ENCODE assay signal across 8 cellular contexts in genomic region chr6:109382576-109383437, GRCh38. TPM values are rescaled to one million over a fixed set of nuclear protein-coding genes. Genes with fewer than 3 reads are reported as not detected.
DNase-seq lines count a peak whose midpoint lies in the region; ATAC-seq and TF ChIP-seq lines count a peak whose summit lies in the region.

No MANE protein-coding gene starts in this region.

- peak; percentile 57 for ATAC-seq in GM21576 (IDR thresholded peaks at IDR 0.05; ENCODE audit: unreplicated experiment)
- ATAC-seq in mucosa of descending colon: peak; percentile 85

- H3K4me3 Mint-ChIP-seq in IgD-negative memory B cell: peak overlapping the region; percentile 94 to 99 (median 98)

- peak overlapping the region; percentile 99 to 100 (median 100) for H3K27ac Mint-ChIP-seq in IgD-negative memory B cell

- H3K4me1 Mint-ChIP-seq in IgD-negative memory B cell: peaks cover 26 to 37% (median 28%) of the 10 kb centered on the region in 3 donors

- no peaks in the 10 kb centered on the region for H3K27me3 Mint-ChIP-seq in IgD-negative memory B cell

- H3K4me3 ChIP-seq in OCI-LY7 (ENCODE audit: low read depth, low read length, poor library complexity, severe bottlenecking) (peak overlapping the region; percentile 91), epithelial cell of proximal tubule (ENCODE audit: low read depth, low read length) (peak overlapping the region; percentile 74), mucosa of descending colon (peak overlapping the region; percentile 98)

- intact Hi-C loops in OCI-LY7 (cut with micrococcal nuclease; ENCODE audit: unreplicated experiment): loop anchor here (1.0 to 5.0 kb wide), 8 partner anchors 57 to 841 kb away; partner anchors contain the start of genes AK9, CEP57L1, FIG4 and MICAL1
- intact Hi-C loops in mucosa of descending colon (cut with DNase I, micrococcal nuclease): loop anchor here (2.0 to 10.0 kb wide), 2 partner anchors 194 to 198 kb away; no protein-coding TSS in a partner anchor

- H3K36me3 Mint-ChIP-seq in IgD-negative memory B cell: no peaks in the 10 kb centered on the region

- H3K79me2 ChIP-seq in OCI-LY7 (ENCODE audit: insufficient read depth, low read depth, low read length): peaks cover 43% of the 10 kb centered on the region

- H3K9me2 ChIP-seq in OCI-LY7 (ENCODE audit: insufficient read depth, low read length): no peaks in the 10 kb centered on the region

- TF ChIP-seq CTCF in OCI-LY7 (conservative IDR thresholded peaks at IDR 0.05; ENCODE audit: low read length): peak; percentile 90
- TF ChIP-seq CTCF in epithelial cell of proximal tubule (conservative IDR thresholded peaks at IDR 0.05; ENCODE audit: low read depth, low read length): peak; percentile 64
- no peak for TF ChIP-seq CTCF in mucosa of descending colon (IDR thresholded peaks at IDR 0.05)

- H3K9me3 ChIP-seq in OCI-LY7 (ENCODE audit: low read length) (no peaks in the 10 kb centered on the region), mucosa of descending colon (no peaks in the 10 kb centered on the region)

- peaks cover 28% of the 10 kb centered on the region for H3K4me1 ChIP-seq in OCI-LY7 (ENCODE audit: insufficient read depth, low read length, poor library complexity, severe bottlenecking)
- peaks cover 19% of the 10 kb centered on the region for H3K4me1 ChIP-seq in mucosa of descending colon (ENCODE audit: low read depth)

- H3K4me2 ChIP-seq in OCI-LY7 (ENCODE audit: low read length): peak overlapping the region; percentile 67

- peaks cover 19% of the 10 kb centered on the region for H4K20me1 ChIP-seq in OCI-LY7 (ENCODE audit: insufficient read depth, low read length)

- peaks cover 0 to 2% (median 0%) of the 10 kb centered on the region in 3 donors for H3K9me3 Mint-ChIP-seq in IgD-negative memory B cell

- CTCF ChIA-PET in OCI-LY7 (lab: Charles Lee; ENCODE audit: unreplicated experiment): interaction anchor here (0.7 to 1.8 kb wide), 3 partner anchors 12 to 195 kb away, joined by 3 to 10 read pairs (median 3); partner anchors contain the start of gene MICAL1

- POLR2A ChIA-PET in OCI-LY7 (lab: Charles Lee): interaction anchor here (0.7 to 2.7 kb wide), 13 partner anchors 15 to 303 kb away, joined by 3 to 11 read pairs (median 3); partner anchors contain the start of genes MICAL1 and SMPD2

- peak overlapping the region; percentile 85 for H3K27ac ChIP-seq in OCI-LY7 (ENCODE audit: low read depth, low read length, poor library complexity, severe bottlenecking)

- BruUV-seq in OCI-LY7 (replicated peaks; lab: Mats Ljungman, UMichigan): TSS peak; percentile 96

- DNase-seq in DMS153 (lab: John Stamatoyannopoulos, UW) (peak; percentile 93), OCI-LY7 (ENCODE audit: low spot score) (peak; percentile 97), activated T-cell treated with anti-CD3 and anti-CD28 coated beads for 48 hours (ENCODE audit: low read depth) (peak; percentile 86), epithelial cell of proximal tubule (ENCODE audit: low read depth) (peak; percentile 83), mucosa of descending colon (peak; percentile 94 to 97 (median 95))
- DNase-seq in stimulated activated CD8-positive, alpha-beta memory T cell treated with anti-CD3 and anti-CD28 coated beads, Interleukin-4, amount 100 ng/mL, for 24 hours (ENCODE audit: low read depth): peak; percentile 85

- H2AFZ ChIP-seq in OCI-LY7 (ENCODE audit: low read length): peak overlapping the region; percentile 85

- H3K36me3 ChIP-seq in OCI-LY7 (ENCODE audit: insufficient read depth, low read length) (peaks cover 28% of the 10 kb centered on the region), mucosa of descending colon (ENCODE audit: low read depth) (no peaks in the 10 kb centered on the region)

RNA-seq across cellular contexts. Expression of gene CD164, which starts 0.5 kb away (rescaled TPM):
- 215 TPM for polyA plus RNA-seq in IgD-negative memory B cell
- total RNA-seq in OCI-LY7 (2014; rRNA removed; shearing (Covaris generic)): 36.9 and 48.7 TPM in 2 replicates
- total RNA-seq in OCI-LY7 (2022) (107 and 115 TPM in 2 replicates), epithelial cell of proximal tubule (104 and 110 TPM in 2 replicates), mucosa of descending colon (100 to 1,000 TPM; 337 to 845 (median 513) TPM)

RNA-seq across cellular contexts. Expression of gene PPIL6, which starts 57.6 kb away (rescaled TPM):
- 1.1 TPM for polyA plus RNA-seq in IgD-negative memory B cell
- 0.15 and 1.6 TPM in 2 replicates for total RNA-seq in OCI-LY7 (2014; rRNA removed; shearing (Covaris generic))
- total RNA-seq in OCI-LY7 (2022) (1.3 and 1.7 TPM in 2 replicates), epithelial cell of proximal tubule (0.80 and 2.5 TPM in 2 replicates), mucosa of descending colon (1 to 10 TPM in 2 of 3 donors, under 1 TPM in 1; 0.67 to 5.5 (median 2.9) TPM)

RNA-seq across cellular contexts. Expression of gene SMPD2, which starts 57.7 kb away (rescaled TPM):
- polyA plus RNA-seq in IgD-negative memory B cell: 22.0 TPM
- 18.4 and 24.4 TPM in 2 replicates for total RNA-seq in OCI-LY7 (2014; rRNA removed; shearing (Covaris generic))
- total RNA-seq in OCI-LY7 (2022) (14.3 and 15.9 TPM in 2 replicates), epithelial cell of proximal tubule (9.1 and 9.6 TPM in 2 replicates), mucosa of descending colon (10 to 100 TPM; 13.4 to 24.8 (median 22.7) TPM)

Comparison
In these comparisons a context has a peak if more than half of its experiments do, and no peak if none do; other contexts are left out.
1. Peak in every context shown above with its lines: DNase-seq, ATAC-seq, H3K4me3 ChIP-seq and H3K27ac ChIP-seq.